In genomic region chr12:49130151-49131050, GRCh38 we compare ENCODE assay signal across 1 cellular context.
A peak's percentile ranks its signal among the peaks of the same experiment; 100 is the strongest.
TF ChIP-seq lines count a peak whose summit lies in the region.

No MANE protein-coding gene starts in this region.

TF ChIP-seq in HepG2, 621 proteins besides CTCF, POLR2A, EP300 and RAD21 (continued from another document and continues in another):
- TF ChIP-seq ZBTB40 (IDR thresholded peaks at IDR 0.05) (no peak), ZBTB40 (CRISPR knock-in tag; IDR thresholded peaks at IDR 0.05) (no peak; the same call in 1 of the 2 replicates), ZNF101 (CRISPR knock-in tag; IDR thresholded peaks at IDR 0.05; ENCODE audit: borderline replicate concordance, low read depth) (no peak), MED13 (CRISPR knock-in tag; IDR thresholded peaks at IDR 0.05) (no peak), MEF2D (CRISPR knock-in tag; IDR thresholded peaks at IDR 0.05) (0 out of 2 replicates have a peak, but pooled peaks have one; percentile 47), HMG20A (CRISPR knock-in tag; IDR thresholded peaks at IDR 0.05; ENCODE audit: borderline replicate concordance) (0 out of 2 replicates have a peak, but pooled peaks have one; percentile 12), MZF1 (CRISPR knock-in tag; IDR thresholded peaks at IDR 0.05; ENCODE audit: borderline replicate concordance) (peak; percentile 5; the same call in 1 of the 2 replicates), NPAS2 (CRISPR knock-in tag; IDR thresholded peaks at IDR 0.05; ENCODE audit: borderline replicate concordance) (no peak), ZNF75D (CRISPR knock-in tag; IDR thresholded peaks at IDR 0.05; ENCODE audit: borderline replicate concordance) (no peak; the same call in 1 of the 2 replicates), ZBTB26 (CRISPR knock-in tag; IDR thresholded peaks at IDR 0.05; ENCODE audit: borderline replicate concordance) (peak; percentile 16; the same call in 1 of the 2 replicates), DMTF1 (CRISPR knock-in tag; IDR thresholded peaks at IDR 0.05) (no peak), HDAC6 (IDR thresholded peaks at IDR 0.05; ENCODE audit: low read depth, low read length) (no peak), ZNF24 (IDR thresholded peaks at IDR 0.05) (no peak), NRL (CRISPR knock-in tag; IDR thresholded peaks at IDR 0.05; ENCODE audit: borderline replicate concordance) (no peak; the same call in none of the 2 replicates), ZNF777 (CRISPR knock-in tag; IDR thresholded peaks at IDR 0.05) (peak; percentile 40; the same call in 1 of the 2 replicates), HMG20B (CRISPR knock-in tag; conservative IDR thresholded peaks at IDR 0.05) (peak; percentile 23; the same call in 1 of the 2 replicates), TBP (CRISPR knock-in tag; IDR thresholded peaks at IDR 0.05) (no peak), SPEN (CRISPR knock-in tag; IDR thresholded peaks at IDR 0.05; ENCODE audit: low read depth) (peak; percentile 56), CBX5 (CRISPR knock-in tag; IDR thresholded peaks at IDR 0.05; ENCODE audit: borderline replicate concordance) (no peak; the same call in 1 of the 2 replicates), ZNF720 (CRISPR knock-in tag; IDR thresholded peaks at IDR 0.05) (no peak), ZBTB10 (CRISPR knock-in tag; IDR thresholded peaks at IDR 0.05; ENCODE audit: borderline replicate concordance) (no peak; the same call in 1 of the 2 replicates), KLF6 (CRISPR knock-in tag; IDR thresholded peaks at IDR 0.05) (peak; percentile 90), KDM6A (CRISPR knock-in tag; IDR thresholded peaks at IDR 0.05; ENCODE audit: low read depth) (no peak), PRPF4 (IDR thresholded peaks at IDR 0.05; ENCODE audit: low read depth, low read length, poor library complexity, severe bottlenecking) (no peak), MED1 (CRISPR knock-in tag; IDR thresholded peaks at IDR 0.05) (peak; percentile 64), ZNF800 (CRISPR knock-in tag; IDR thresholded peaks at IDR 0.05) (peak; percentile 47; the same call in 1 of the 2 replicates)
- TF ChIP-seq, protein P1, sequence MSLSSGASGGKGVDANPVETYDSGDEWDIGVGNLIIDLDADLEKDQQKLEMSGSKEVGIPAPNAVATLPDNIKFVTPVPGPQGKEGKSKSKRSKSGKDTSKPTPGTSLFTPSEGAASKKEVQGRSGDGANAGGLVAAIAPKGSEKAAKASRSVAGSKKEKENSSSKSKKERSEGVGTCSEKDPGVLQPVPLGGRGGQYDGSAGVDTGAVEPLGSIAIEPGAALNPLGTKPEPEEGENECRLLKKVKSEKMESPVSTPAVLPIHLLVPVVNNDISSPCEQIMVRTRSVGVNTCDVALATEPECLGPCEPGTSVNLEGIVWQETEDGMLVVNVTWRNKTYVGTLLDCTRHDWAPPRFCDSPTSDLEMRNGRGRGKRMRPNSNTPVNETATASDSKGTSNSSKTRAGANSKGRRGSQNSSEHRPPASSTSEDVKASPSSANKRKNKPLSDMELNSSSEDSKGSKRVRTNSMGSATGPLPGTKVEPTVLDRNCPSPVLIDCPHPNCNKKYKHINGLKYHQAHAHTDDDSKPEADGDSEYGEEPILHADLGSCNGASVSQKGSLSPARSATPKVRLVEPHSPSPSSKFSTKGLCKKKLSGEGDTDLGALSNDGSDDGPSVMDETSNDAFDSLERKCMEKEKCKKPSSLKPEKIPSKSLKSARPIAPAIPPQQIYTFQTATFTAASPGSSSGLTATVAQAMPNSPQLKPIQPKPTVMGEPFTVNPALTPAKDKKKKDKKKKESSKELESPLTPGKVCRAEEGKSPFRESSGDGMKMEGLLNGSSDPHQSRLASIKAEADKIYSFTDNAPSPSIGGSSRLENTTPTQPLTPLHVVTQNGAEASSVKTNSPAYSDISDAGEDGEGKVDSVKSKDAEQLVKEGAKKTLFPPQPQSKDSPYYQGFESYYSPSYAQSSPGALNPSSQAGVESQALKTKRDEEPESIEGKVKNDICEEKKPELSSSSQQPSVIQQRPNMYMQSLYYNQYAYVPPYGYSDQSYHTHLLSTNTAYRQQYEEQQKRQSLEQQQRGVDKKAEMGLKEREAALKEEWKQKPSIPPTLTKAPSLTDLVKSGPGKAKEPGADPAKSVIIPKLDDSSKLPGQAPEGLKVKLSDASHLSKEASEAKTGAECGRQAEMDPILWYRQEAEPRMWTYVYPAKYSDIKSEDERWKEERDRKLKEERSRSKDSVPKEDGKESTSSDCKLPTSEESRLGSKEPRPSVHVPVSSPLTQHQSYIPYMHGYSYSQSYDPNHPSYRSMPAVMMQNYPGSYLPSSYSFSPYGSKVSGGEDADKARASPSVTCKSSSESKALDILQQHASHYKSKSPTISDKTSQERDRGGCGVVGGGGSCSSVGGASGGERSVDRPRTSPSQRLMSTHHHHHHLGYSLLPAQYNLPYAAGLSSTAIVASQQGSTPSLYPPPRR (CRISPR knock-in tag; IDR thresholded peaks at IDR 0.05; ENCODE audit: borderline replicate concordance), result 0 out of 2 replicates have a peak, but pooled peaks have one; percentile 12
- TF ChIP-seq, protein P2, sequence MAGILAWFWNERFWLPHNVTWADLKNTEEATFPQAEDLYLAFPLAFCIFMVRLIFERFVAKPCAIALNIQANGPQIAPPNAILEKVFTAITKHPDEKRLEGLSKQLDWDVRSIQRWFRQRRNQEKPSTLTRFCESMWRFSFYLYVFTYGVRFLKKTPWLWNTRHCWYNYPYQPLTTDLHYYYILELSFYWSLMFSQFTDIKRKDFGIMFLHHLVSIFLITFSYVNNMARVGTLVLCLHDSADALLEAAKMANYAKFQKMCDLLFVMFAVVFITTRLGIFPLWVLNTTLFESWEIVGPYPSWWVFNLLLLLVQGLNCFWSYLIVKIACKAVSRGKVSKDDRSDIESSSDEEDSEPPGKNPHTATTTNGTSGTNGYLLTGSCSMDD (CRISPR knock-in tag; IDR thresholded peaks at IDR 0.05), result no peak; the same call in 1 of the 2 replicates
